Comparison of ENCODE assay signal across 14 cellular contexts in genomic region chr12:111904438-111904837, GRCh38.
DNase-seq lines count a peak whose midpoint lies in the region; ATAC-seq, FAIRE-seq and TF ChIP-seq lines count a peak whose summit lies in the region.
"Had no signal": no experiment of that assay in that cellular context is flagged by ENCODE, and none has a peak within 500 bp of the region (broad histone marks: within the 10 kb centered on the region; RNA-seq: fewer than 3 reads in every experiment).

No MANE protein-coding gene starts in this region.

- in situ Hi-C loops in HepG2 (cut with HindIII; ENCODE audit: extremely low pct_ligation_motif_present, low pct_unique_long_range_greater_than_20kb): no loop called here

- no peaks in the 10 kb centered on the region for H3K36me3 ChIP-seq in HepG2 (replicated peaks in 1 of 2; ENCODE audit: control insufficient read depth in 1 of 2, insufficient read depth in 2 of 2, low read length in 2 of 2)
- no peaks in the 10 kb centered on the region for H3K36me3 ChIP-seq in right lobe of liver
- H3K36me3 ChIP-seq in PC-3 (ENCODE audit: low read depth, low read length): no peaks in the 10 kb centered on the region
- H3K36me3 ChIP-seq in endodermal cell (ENCODE audit: control insufficient read depth, insufficient read depth, low read length): peaks cover 41% of the 10 kb centered on the region

- peaks cover 25% of the 10 kb centered on the region for H3K36me3 Mint-ChIP-seq in endodermal cell (ENCODE audit: low read depth)

- no peaks in the 10 kb centered on the region for H3K4me1 ChIP-seq in HepG2 (ENCODE audit: insufficient read depth, low read length)
- no peaks in the 10 kb centered on the region for H3K4me1 ChIP-seq in right lobe of liver
- H3K4me1 ChIP-seq in PC-3 (ENCODE audit: insufficient read depth, low read length): no peaks in the 10 kb centered on the region
- no peaks in the 10 kb centered on the region for H3K4me1 ChIP-seq in endodermal cell (ENCODE audit: control insufficient read depth, insufficient read depth, low read length)

- H3K4me2 ChIP-seq in HepG2 (ENCODE audit: low read depth, low read length) (no peak overlapping the region), PC-3 (ENCODE audit: low read length) (no peak overlapping the region)

- H3K27me3 ChIP-seq in HepG2 (ENCODE audit: control insufficient read depth in 1 of 2, insufficient read depth in 2 of 2, low read length in 2 of 2): no peaks in the 10 kb centered on the region
- no peaks in the 10 kb centered on the region for H3K27me3 ChIP-seq in right lobe of liver
- no peaks in the 10 kb centered on the region for H3K27me3 ChIP-seq in PC-3 (ENCODE audit: low read length)
- H3K27me3 ChIP-seq in endodermal cell (ENCODE audit: control insufficient read depth, insufficient read depth, low read length, poor library complexity, severe bottlenecking): no peaks in the 10 kb centered on the region

- H3K9me2 ChIP-seq in PC-3 (replicated peaks; ENCODE audit: low read length): no peaks in the 10 kb centered on the region

- TF ChIP-seq CTCF in HepG2 (CRISPR knock-in tag; IDR thresholded peaks at IDR 0.05) (no peak), right lobe of liver (IDR thresholded peaks at IDR 0.05) (no peak), PC-3 (conservative IDR thresholded peaks at IDR 0.05; ENCODE audit: low read depth, low read length) (no peak), endodermal cell (conservative IDR thresholded peaks at IDR 0.05) (no peak)

- POLR2A ChIA-PET in HepG2 (lab: Yijun Ruan, JAX) (no interaction called here), PC-3 (lab: Charles Lee; ENCODE audit: unreplicated experiment) (no interaction called here)

- H3K9ac ChIP-seq in HepG2 (ENCODE audit: insufficient read depth, low read depth, low read length) (no peak overlapping the region), PC-3 (ENCODE audit: low read length) (no peak overlapping the region), endodermal cell (ENCODE audit: extremely low read depth, low read length, poor library complexity, severe bottlenecking) (no peak overlapping the region)
- H3K9ac ChIP-seq: GM23248 had no signal

- BruUV-seq in HepG2 (replicated peaks; lab: Mats Ljungman, UMichigan) (no TSS peak), PC-3 (replicated peaks; lab: Mats Ljungman, UMichigan) (no TSS peak)

- peaks cover 4% of the 10 kb centered on the region for H3K4me1 Mint-ChIP-seq in endodermal cell

- H4K20me1 ChIP-seq in HepG2 (ENCODE audit: insufficient read depth, low read length) (no peaks in the 10 kb centered on the region), PC-3 (ENCODE audit: low read length) (no peaks in the 10 kb centered on the region)

- DNase-seq in HepG2 (ENCODE audit: low spot score) (no peak), right lobe of liver (no peak), PC-3 (no peak), endodermal cell (peak; percentile 49), NCI-H2107 (lab: John Stamatoyannopoulos, UW) (no peak), H54 (ENCODE audit: insufficient read length, low spot score) (no peak)
- DNase-seq in stimulated activated CD8-positive, alpha-beta memory T cell treated with anti-CD3 and anti-CD28 coated beads, Interleukin-4, amount 100 ng/mL, for 48 hours: no peak
- DNase-seq: CD4-positive, CD25-positive, alpha-beta regulatory T cell; GDM1; GM23248; NCI-H1092; NCI-H2227 treated with DMSO at 0.1 percent for 48 hours; NCI-H524 treated with DMSO at 0.1 percent for 48 hours had no signal

- CTCF ChIA-PET in HepG2 (lab: Yijun Ruan, JAX; ENCODE audit: low intra/inter-chr PET ratio, low total read pairs): no interaction called here
- CTCF ChIA-PET in PC-3 (lab: Charles Lee): interaction anchor here (0.7 kb wide), 1 partner anchor 19 kb away, joined by 7 read pairs; no protein-coding TSS in a partner anchor

- H3K4me3 Mint-ChIP-seq in endodermal cell: no peak overlapping the region
- H3K4me3 Mint-ChIP-seq: CD4-positive, CD25-positive, alpha-beta regulatory T cell had no signal

- H2AFZ ChIP-seq in HepG2 (ENCODE audit: low read length): no peak overlapping the region
- H2AFZ ChIP-seq in PC-3 (ENCODE audit: low read length): no peak overlapping the region
- H2AFZ ChIP-seq: GM23248 had no signal

- H3K27ac Mint-ChIP-seq in endodermal cell: no peak overlapping the region

- H3K9me3 Mint-ChIP-seq in endodermal cell: peaks cover 24% of the 10 kb centered on the region

- ATAC-seq in HepG2 (peak; percentile 27; the same call in 1 of the 3 replicates), right lobe of liver (no peak), PC-3 (0 out of 2 replicates have a peak, but pooled peaks have one; percentile 21)
- ATAC-seq: GM12878 had no signal

- no peak for TF ChIP-seq POLR2A in HepG2 (IDR thresholded peaks at IDR 0.05; ENCODE audit: insufficient read depth in 1 of 2, low read depth in 2 of 2, low read length in 2 of 2)
- no peak for TF ChIP-seq POLR2A in right lobe of liver (IDR thresholded peaks at IDR 0.05)
- no peak for TF ChIP-seq POLR2A in H54 (IDR thresholded peaks at IDR 0.05; ENCODE audit: low read depth, low read length)

- H3K9me3 ChIP-seq in HepG2 (ENCODE audit: low read length): no peaks in the 10 kb centered on the region
- H3K9me3 ChIP-seq in right lobe of liver: peaks cover 0 to 5% (median 0%) of the 10 kb centered on the region in 4 donors
- no peaks in the 10 kb centered on the region for H3K9me3 ChIP-seq in PC-3 (ENCODE audit: low read length)
- H3K9me3 ChIP-seq in endodermal cell (ENCODE audit: control insufficient read depth, low read length): peaks cover 43% of the 10 kb centered on the region

- H3F3A ChIP-seq in PC-3 (ENCODE audit: low read length, unreplicated experiment): no peaks in the 10 kb centered on the region

- TF ChIP-seq EP300 in HepG2 (IDR thresholded peaks at IDR 0.05; ENCODE audit: low read depth in 2 of 2, low read length in 2 of 2) (no peak), HepG2 (CRISPR knock-in tag; IDR thresholded peaks at IDR 0.05; ENCODE audit: borderline replicate concordance) (no peak)

- no peaks in the 10 kb centered on the region for H3K79me2 ChIP-seq in HepG2 (ENCODE audit: insufficient read depth, low read length)
- no peaks in the 10 kb centered on the region for H3K79me2 ChIP-seq in PC-3 (ENCODE audit: low read length)

- no peaks in the 10 kb centered on the region for H3K27me3 Mint-ChIP-seq in endodermal cell (ENCODE audit: insufficient read depth)
- H3K27me3 Mint-ChIP-seq: CD4-positive, CD25-positive, alpha-beta regulatory T cell had no signal

- H3K4me3 ChIP-seq in HepG2 (replicated peaks in 1 of 3; ENCODE audit: insufficient read depth in 1 of 3, low read depth in 2 of 3, low read length in 3 of 3): no peak overlapping the region
- H3K4me3 ChIP-seq in right lobe of liver: no peak overlapping the region
- H3K4me3 ChIP-seq in PC-3 (ENCODE audit: low read length): no peak overlapping the region
- no peak overlapping the region for H3K4me3 ChIP-seq in endodermal cell (ENCODE audit: low read length)
- H3K4me3 ChIP-seq: GM12878, GM23248 had no signal

- no peak for TF ChIP-seq RAD21 in HepG2 (CRISPR knock-in tag; IDR thresholded peaks at IDR 0.05)

- intact Hi-C loops in HepG2 (cut with micrococcal nuclease; ENCODE audit: unreplicated experiment): no loop called here
- intact Hi-C loops in right lobe of liver (cut with DNase I): no loop called here
- intact Hi-C loops in PC-3 (cut with micrococcal nuclease): loop anchor here (1.0 kb wide), 1 partner anchor 39 kb away; no protein-coding TSS in a partner anchor

- FAIRE-seq in HepG2 (lab: Jason Lieb, UNC): no peak
- FAIRE-seq in H54 (lab: Jason Lieb, UNC): no peak
- FAIRE-seq: GM12878 had no signal

- H3K27ac ChIP-seq in HepG2 (ENCODE audit: extremely low read length, insufficient read depth, low read length): no peak overlapping the region
- H3K27ac ChIP-seq in right lobe of liver: no peak overlapping the region
- no peak overlapping the region for H3K27ac ChIP-seq in PC-3 (ENCODE audit: low read length)
- H3K27ac ChIP-seq in endodermal cell (ENCODE audit: low read depth, low read length): no peak overlapping the region
- H3K27ac ChIP-seq: GM23248 had no signal

TF ChIP-seq in HepG2, 621 proteins besides CTCF, POLR2A, EP300 and RAD21 (continues in another document):
- TF ChIP-seq RAD51 (IDR thresholded peaks at IDR 0.05; ENCODE audit: borderline replicate concordance) (no peak), ZNF83 (CRISPR knock-in tag; IDR thresholded peaks at IDR 0.05; ENCODE audit: borderline replicate concordance) (no peak), SUZ12 (IDR thresholded peaks at IDR 0.05; ENCODE audit: low read depth, low read length) (no peak), THRA (CRISPR knock-in tag; IDR thresholded peaks at IDR 0.05; ENCODE audit: borderline replicate concordance) (no peak), ZNF354B (CRISPR knock-in tag; IDR thresholded peaks at IDR 0.05) (no peak), ZFP82 (CRISPR knock-in tag; IDR thresholded peaks at IDR 0.05; ENCODE audit: borderline replicate concordance) (no peak), ZNF296 (CRISPR knock-in tag; conservative IDR thresholded peaks at IDR 0.05) (no peak)

Comparison
In these comparisons a context has a peak if more than half of its experiments do, and no peak if none do; other contexts are left out.
1. ATAC-seq: peak in HepG2 (single experiment) and PC-3 (single experiment); none in right lobe of liver (0 of 4).